Comparison of ENCODE assay signal across 20 cellular contexts in genomic region chr4:87321888-87322287, GRCh38. TPM values are rescaled to one million over a fixed set of nuclear protein-coding genes. Genes with fewer than 3 reads are reported as not detected.
"Had no signal": no experiment of that assay in that cellular context is flagged by ENCODE, and none has a peak within 500 bp of the region (broad histone marks: within the 10 kb centered on the region; RNA-seq: fewer than 3 reads in every experiment).

No MANE protein-coding gene starts in this region.

- ATAC-seq: esophagus mucosa; left colon; left ventricle myocardium superior; pancreas; right cardiac atrium; stimulated activated effector memory CD8-positive, alpha-beta T cell treated with anti-CD3 and anti-CD28 coated beads, Interleukin-12 subunit alpha, Interleukin-12 subunit beta, amount 100 ng/mL, for 72 hours; stimulated activated naive CD8-positive, alpha-beta T cell treated with anti-CD3 and anti-CD28 coated beads, Interleukin-15, Interleukin-2, amounts not matched to agents 100 U/mL and 50 U/mL, for 24 hours; upper lobe of right lung had no signal

- H3K4me3 ChIP-seq: coronary artery, pancreas, smooth muscle cell, tibial artery, upper lobe of right lung had no signal

- H3K4me2 ChIP-seq: smooth muscle cell had no signal

- H3K27me3 ChIP-seq: pancreas, tibial artery, upper lobe of right lung had no signal

- H3K4me1 ChIP-seq: tibial artery, upper lobe of right lung had no signal

- H3K27ac ChIP-seq: coronary artery, pancreas, tibial artery, upper lobe of right lung had no signal

- H3K9me3 ChIP-seq: pancreas, tibial artery, upper lobe of right lung had no signal

- H3K36me3 ChIP-seq: pancreas, tibial artery, upper lobe of right lung had no signal

- FAIRE-seq: pancreas had no signal

- DNase-seq: effector CD4-positive, alpha-beta T cell; foreskin melanocyte; head of caudate nucleus; hippocampal formation; left colon; left ventricle myocardium superior; mesendoderm; naive B cell; occipital lobe; pancreas; right cardiac atrium; stimulated activated CD4-positive, alpha-beta T cell treated with anti-CD3 and anti-CD28 coated beads, Interleukin-2, amount 100 ng/mL, for 48 hours; stimulated activated naive CD8-positive, alpha-beta T cell treated with anti-CD3 and anti-CD28 coated beads, Interleukin-15, Interleukin-2, amounts not matched to agents 100 U/mL and 50 U/mL, for 24 hours; tibial artery; upper lobe of right lung had no signal

RNA-seq across cellular contexts. Expression of gene HSD17B13, which starts 0.8 kb away (rescaled TPM):
- total RNA-seq: chondrocyte, esophagus mucosa, smooth muscle cell had no signal
- polyA plus RNA-seq: smooth muscle cell had no signal
